In genomic region chr19:49677232-49677881, GRCh38 we compare ENCODE assay signal across 8 cellular contexts. TPM values are rescaled to one million over a fixed set of nuclear protein-coding genes. Genes with fewer than 3 reads are reported as not detected.
DNase-seq lines count a peak whose midpoint lies in the region.

Gene PRMT1 (plus strand): TSS chr19:49677271. CDS start chr19:49677281, 10 bp downstream.

- peak within 1 kb of the TSS; percentile 89 for H3K4me3 Mint-ChIP-seq in activated CD4-positive, alpha-beta T cell treated with anti-CD3 and anti-CD28 coated beads, Interleukin-2, amount 10 ng/mL, durations not matched to agents 7 days and 5 days

- WGBS in HUES64, result under 1% methylated on average over 41 of the region's 56 CpGs

- H3K36me3 ChIP-seq in ES-I3 (ENCODE audit: insufficient read depth, low read length), result peaks cover 6% of the 10 kb centered on the region
- peaks cover 25% of the 10 kb centered on the region for H3K36me3 ChIP-seq in HUES64 (ENCODE audit: insufficient read depth, low read length)
- peaks cover 6 to 7% of the 10 kb centered on the region in 2 donors for H3K36me3 ChIP-seq in mucosa of rectum (ENCODE audit: control insufficient read depth in 2 of 2, insufficient read depth in 2 of 2, low read length in 2 of 2)

- no peaks in the 10 kb centered on the region for H3K9me3 Mint-ChIP-seq in activated CD4-positive, alpha-beta T cell treated with anti-CD3 and anti-CD28 coated beads, Interleukin-2, amount 10 ng/mL, durations not matched to agents 7 days and 5 days

- peak; percentile 47 for DNase-seq in activated CD4-positive, alpha-beta T cell treated with anti-CD3 and anti-CD28 coated beads, Interleukin-2, amount 10 ng/mL, durations not matched to agents 7 days and 5 days
- DNase-seq in epithelial cell of prostate (ENCODE audit: low read depth, low spot score) (no peak), NCI-H2029 treated with DMSO at 0.1 percent for 48 hours (lab: John Stamatoyannopoulos, UW) (no peak), HK-2 (ENCODE audit: unreplicated experiment) (no peak)

- POLR2A ChIA-PET in activated CD4-positive, alpha-beta T cell treated with anti-CD3 and anti-CD28 coated beads, Interleukin-2, amount 10 ng/mL, durations not matched to agents 7 days and 5 days (lab: Charles Lee), result no interaction called here

- no peaks in the 10 kb centered on the region for H3K27me3 ChIP-seq in HUES64 (ENCODE audit: insufficient read depth, low read length)
- no peaks in the 10 kb centered on the region for H3K27me3 ChIP-seq in mucosa of rectum (ENCODE audit: control insufficient read depth in 2 of 2, insufficient read depth in 2 of 2, low read length in 2 of 2)

- H3K4me3 ChIP-seq in HUES64 (ENCODE audit: low read length), result peak within 1 kb of the TSS; percentile 99
- H3K4me3 ChIP-seq in mucosa of rectum (ENCODE audit: low read length in 2 of 2), result peak within 1 kb of the TSS; percentile 90 to 93

- H3K4me1 ChIP-seq in ES-I3 (ENCODE audit: insufficient read depth, low read length) (peaks cover 16% of the 10 kb centered on the region), HUES64 (ENCODE audit: insufficient read depth, low read length) (peaks cover 10% of the 10 kb centered on the region), mucosa of rectum (ENCODE audit: control insufficient read depth in 2 of 2, insufficient read depth in 2 of 2, low read length in 2 of 2) (peaks cover 15 to 16% of the 10 kb centered on the region in 2 donors)

- H3K36me3 Mint-ChIP-seq in activated CD4-positive, alpha-beta T cell treated with anti-CD3 and anti-CD28 coated beads, Interleukin-2, amount 10 ng/mL, durations not matched to agents 7 days and 5 days (ENCODE audit: low read depth), result peaks cover 9% of the 10 kb centered on the region

- no peaks in the 10 kb centered on the region for H3K9me3 ChIP-seq in ES-I3 (ENCODE audit: control insufficient read depth, insufficient read depth, low read length)
- no peaks in the 10 kb centered on the region for H3K9me3 ChIP-seq in HUES64 (ENCODE audit: insufficient read depth, low read depth, low read length)
- no peaks in the 10 kb centered on the region for H3K9me3 ChIP-seq in mucosa of rectum (ENCODE audit: control insufficient read depth in 2 of 2, low read length in 2 of 2)

- H3K27ac ChIP-seq in HUES64 (ENCODE audit: low read depth, low read length) (peak within 1 kb of the TSS; percentile 100), epithelial cell of prostate (peak within 1 kb of the TSS; percentile 76), mucosa of rectum (ENCODE audit: low read depth in 2 of 2, low read length in 2 of 2) (peak within 1 kb of the TSS; percentile 91 to 94), temporal lobe (ENCODE audit: low read depth, low read length) (peak within 1 kb of the TSS; percentile 94)

- H3K9ac ChIP-seq in ES-I3 (ENCODE audit: low read depth, low read length) (peak within 1 kb of the TSS; percentile 100), HUES64 (ENCODE audit: low read depth, low read length) (peak within 1 kb of the TSS; percentile 100), mucosa of rectum (ENCODE audit: low read depth in 1 of 2, low read length in 2 of 2) (peak within 1 kb of the TSS; percentile 94 to 95)

- peaks cover 30% of the 10 kb centered on the region for H3K4me1 Mint-ChIP-seq in activated CD4-positive, alpha-beta T cell treated with anti-CD3 and anti-CD28 coated beads, Interleukin-2, amount 10 ng/mL, durations not matched to agents 7 days and 5 days

- H3K27me3 Mint-ChIP-seq in activated CD4-positive, alpha-beta T cell treated with anti-CD3 and anti-CD28 coated beads, Interleukin-2, amount 10 ng/mL, durations not matched to agents 7 days and 5 days, result no peaks in the 10 kb centered on the region

- H3K27ac Mint-ChIP-seq in activated CD4-positive, alpha-beta T cell treated with anti-CD3 and anti-CD28 coated beads, Interleukin-2, amount 10 ng/mL, durations not matched to agents 7 days and 5 days, result peak within 1 kb of the TSS; percentile 99

- CTCF ChIA-PET in activated CD4-positive, alpha-beta T cell treated with anti-CD3 and anti-CD28 coated beads, Interleukin-2, amount 10 ng/mL, durations not matched to agents 7 days and 5 days (lab: Charles Lee), result interaction anchor here (0.7 to 3.3 kb wide), 10 partner anchors 11 to 207 kb away, joined by 3 to 17 read pairs (median 5); partner anchors contain the start of genes RPL13A, RPS11, RRAS and SCAF1

RNA-seq across cellular contexts. Expression of gene PRMT1, which starts in this region (rescaled TPM):
- polyA plus RNA-seq in HUES64 (2013, experiment 1 of 2), result 545 TPM
- 504 TPM for polyA plus RNA-seq in HUES64 (2013, experiment 2 of 2)
- total RNA-seq in activated CD4-positive, alpha-beta T cell treated with anti-CD3 and anti-CD28 coated beads, Interleukin-2, amount 10 ng/mL, durations not matched to agents 7 days and 5 days, result 100 to 1,000 TPM; 125 to 130 TPM
- 160 TPM for total RNA-seq in temporal lobe
